Comparison of ENCODE assay signal across 16 cellular contexts in genomic region chr10:66215921-66216320, GRCh38.
DNase-seq lines count a peak whose midpoint lies in the region; ATAC-seq and TF ChIP-seq lines count a peak whose summit lies in the region.
"Had no signal": no experiment of that assay in that cellular context is flagged by ENCODE, and none has a peak within 500 bp of the region (broad histone marks: within the 10 kb centered on the region; RNA-seq: fewer than 3 reads in every experiment).

No MANE protein-coding gene starts in this region.

- in situ Hi-C loops in HAP-1 (cut with MboI; ENCODE audit: low sequenced_read_pairs): no loop called here

- intact Hi-C loops in left colon (cut with DNase I, micrococcal nuclease) (no loop called here), mucosa of descending colon (cut with DNase I, micrococcal nuclease) (no loop called here)

- no peak overlapping the region for H3K27ac ChIP-seq in WERI-Rb-1
- H3K27ac ChIP-seq: 22Rv1; A549; BLaER1 treated with 17β-estradiol and CSF1 and Interleukin-3, amounts not matched to agents 10 nM and 100 nM; C4-2B had no signal

- no peaks in the 10 kb centered on the region for H3K27me3 ChIP-seq in HAP-1 (ENCODE audit: low read depth)
- H3K27me3 ChIP-seq in WERI-Rb-1 (ENCODE audit: insufficient read depth, low read depth, severe bottlenecking): no peaks in the 10 kb centered on the region
- H3K27me3 ChIP-seq: BLaER1 treated with 17β-estradiol and CSF1 and Interleukin-3, amounts not matched to agents 10 nM and 100 nM had no signal

- H3K9me3 ChIP-seq in HAP-1 (no peaks in the 10 kb centered on the region), mucosa of descending colon (no peaks in the 10 kb centered on the region), WERI-Rb-1 (ENCODE audit: severe bottlenecking) (no peaks in the 10 kb centered on the region)
- H3K9me3 ChIP-seq: A549, Caco-2 had no signal

- no peak for TF ChIP-seq CTCF in mucosa of descending colon (IDR thresholded peaks at IDR 0.05)
- TF ChIP-seq CTCF in WERI-Rb-1 (IDR thresholded peaks at IDR 0.05; ENCODE audit: low read depth, low read length): no peak

- DNase-seq in HAP-1 (ENCODE audit: low spot score in 2 of 2) (peak; percentile 63 to 86), left colon (no peak), mucosa of descending colon (no peak), WERI-Rb-1 (no peak), NCI-H187 (lab: John Stamatoyannopoulos, UW) (no peak)
- DNase-seq: AML-193; Calu3; CD4-positive, alpha-beta T cell; CD8-positive, alpha-beta T cell; DMS79 treated with DMSO at 0.1 percent for 48 hours; GF-D8 had no signal

- no peaks in the 10 kb centered on the region for H3K36me3 ChIP-seq in HAP-1 (replicated peaks)
- H3K36me3 ChIP-seq in mucosa of descending colon (ENCODE audit: low read depth): no peaks in the 10 kb centered on the region
- H3K36me3 ChIP-seq in WERI-Rb-1: no peaks in the 10 kb centered on the region
- H3K36me3 ChIP-seq: BLaER1 treated with 17β-estradiol and CSF1 and Interleukin-3, amounts not matched to agents 10 nM and 100 nM had no signal

- H3K4me3 ChIP-seq in HAP-1 (no peak overlapping the region), mucosa of descending colon (no peak overlapping the region), WERI-Rb-1 (ENCODE audit: low read depth, low read length) (no peak overlapping the region)
- H3K4me3 ChIP-seq: A549; BLaER1 treated with 17β-estradiol and CSF1 and Interleukin-3, amounts not matched to agents 10 nM and 100 nM had no signal

- ATAC-seq in left colon: peak; percentile 63
- ATAC-seq in mucosa of descending colon: peak; percentile 58
- ATAC-seq: A549; CD8-positive, alpha-beta T cell had no signal

- H3K4me1 ChIP-seq in HAP-1: peaks cover 9% of the 10 kb centered on the region
- no peaks in the 10 kb centered on the region for H3K4me1 ChIP-seq in mucosa of descending colon (ENCODE audit: low read depth)
- H3K4me1 ChIP-seq: A549; BLaER1 treated with 17β-estradiol and CSF1 and Interleukin-3, amounts not matched to agents 10 nM and 100 nM had no signal

Comparison
In these comparisons a context has a peak if more than half of its experiments do, and no peak if none do; other contexts are left out.
1. DNase-seq: peak in HAP-1 (2 of 2); none in left colon (0 of 2), mucosa of descending colon (0 of 3), WERI-Rb-1 (single experiment) and NCI-H187 (0 of 2).